ENCODE assay signal across 8 cellular contexts in genomic region chr4:2963185-2964076, GRCh38. TPM values are rescaled to one million over a fixed set of nuclear protein-coding genes. Genes with fewer than 3 reads are reported as not detected.
DNase-seq lines count a peak whose midpoint lies in the region; ATAC-seq, FAIRE-seq and TF ChIP-seq lines count a peak whose summit lies in the region.

TSS of gene GRK4 (plus strand) at chr4:2963571. CDS start at chr4:2964071, 500 bp downstream.
TSS of gene NOP14 (minus strand) at chr4:2963406. CDS start at chr4:2963319, 87 bp downstream.

- H2BK15ac ChIP-seq in mesendoderm (replicated peaks; ENCODE audit: low read depth) = no peak within 1 kb of the TSS

- peaks cover 27% of the 10 kb centered on the region for H3K79me2 ChIP-seq in mesendoderm (ENCODE audit: control insufficient read depth, insufficient read depth, low read length)

- H3K4me3 ChIP-seq in endocrine pancreas (ENCODE audit: control insufficient read depth, insufficient read depth, low read length) (peak within 1 kb of the TSS; percentile 80), mesendoderm (ENCODE audit: low read length) (peak within 1 kb of the TSS; percentile 93)

- H3K27me3 Mint-ChIP-seq in Calu3 (ENCODE audit: unreplicated experiment) = peaks cover 9% of the 10 kb centered on the region
- peaks cover 7% of the 10 kb centered on the region for H3K27me3 Mint-ChIP-seq in activated CD8-positive, alpha-beta memory T cell treated with anti-CD3 and anti-CD28 coated beads, Interleukin-2, amount 10 ng/mL, durations not matched to agents 7 days and 5 days

- peak within 1 kb of the TSS; percentile 97 for H3K56ac ChIP-seq in mesendoderm (ENCODE audit: low read length)

- DNase-seq in Calu3 = peak; percentile 92
- DNase-seq in HTR-8/SVneo (ENCODE audit: insufficient read length, low spot score) = peak; percentile 97
- peak; percentile 97 to 98 for DNase-seq in NOMO-1 (lab: John Stamatoyannopoulos, UW; ENCODE audit: unreplicated experiment in 2 of 2)
- peak; percentile 99 for DNase-seq in activated CD8-positive, alpha-beta memory T cell treated with anti-CD3 and anti-CD28 coated beads, Interleukin-2, amount 10 ng/mL, durations not matched to agents 7 days and 5 days
- DNase-seq in mesendoderm = peak; percentile 99
- DNase-seq in stimulated activated CD8-positive, alpha-beta memory T cell treated with anti-CD3 and anti-CD28 coated beads, Interleukin-12 subunit alpha, Interleukin-12 subunit beta, amount 100 ng/mL, for 4 hours (ENCODE audit: low read depth) = peak; percentile 96

- intact Hi-C loops in Calu3 (cut with micrococcal nuclease; ENCODE audit: unreplicated experiment) = no loop called here

- H3K4me1 Mint-ChIP-seq in Calu3 (ENCODE audit: low read depth, unreplicated experiment) = no peaks in the 10 kb centered on the region
- peaks cover 42% of the 10 kb centered on the region for H3K4me1 Mint-ChIP-seq in activated CD8-positive, alpha-beta memory T cell treated with anti-CD3 and anti-CD28 coated beads, Interleukin-2, amount 10 ng/mL, durations not matched to agents 7 days and 5 days

- no peak within 1 kb of the TSS for H3K18ac ChIP-seq in mesendoderm (ENCODE audit: low read length)

- CTCF ChIA-PET in Calu3 (lab: Charles Lee) = interaction anchor here (0.7 to 1.1 kb wide), 3 partner anchors 46 to 822 kb away, joined by 3 to 5 read pairs (median 3); partner anchors contain the start of gene TNIP2
- CTCF ChIA-PET in activated CD8-positive, alpha-beta memory T cell treated with anti-CD3 and anti-CD28 coated beads, Interleukin-2, amount 10 ng/mL, durations not matched to agents 7 days and 5 days (lab: Charles Lee) = interaction anchor here (0.5 to 4.6 kb wide), 17 partner anchors 9 to 207 kb away, joined by 3 to 37 read pairs (median 4); partner anchors contain the start of genes HTT, HTT-AS and TNIP2

- H3K79me1 ChIP-seq in mesendoderm (ENCODE audit: low read length) = peaks cover 11% of the 10 kb centered on the region

- no peak within 1 kb of the TSS for H2AK5ac ChIP-seq in mesendoderm (ENCODE audit: low read length)

- peaks cover 32% of the 10 kb centered on the region for H3K36me3 Mint-ChIP-seq in Calu3 (ENCODE audit: insufficient read depth, unreplicated experiment)
- peaks cover 14% of the 10 kb centered on the region for H3K36me3 Mint-ChIP-seq in activated CD8-positive, alpha-beta memory T cell treated with anti-CD3 and anti-CD28 coated beads, Interleukin-2, amount 10 ng/mL, durations not matched to agents 7 days and 5 days

- FAIRE-seq in HTR-8/SVneo (lab: Jason Lieb, UNC) = peak; percentile 96

- BruUV-seq in Calu3 (replicated peaks; lab: Mats Ljungman, UMichigan) = TSS peak; percentile 49

- H3K4ac ChIP-seq in mesendoderm (ENCODE audit: low read depth, low read length) = no peak within 1 kb of the TSS

- peak; percentile 91 for ATAC-seq in GM21381 (IDR thresholded peaks at IDR 0.05; ENCODE audit: unreplicated experiment)
- ATAC-seq in activated CD8-positive, alpha-beta memory T cell treated with anti-CD3 and anti-CD28 coated beads, Interleukin-2, amount 10 ng/mL, durations not matched to agents 7 days and 5 days = peak; percentile 87

- peak within 1 kb of the TSS; percentile 23 for H3K27ac ChIP-seq in mesendoderm (ENCODE audit: low read depth, low read length)

- peak within 1 kb of the TSS; percentile 55 for H2BK5ac ChIP-seq in mesendoderm (ENCODE audit: low read length)

- no peaks in the 10 kb centered on the region for H3K9me3 ChIP-seq in endocrine pancreas (ENCODE audit: control insufficient read depth, low read length)

- no peak within 1 kb of the TSS for H2BK120ac ChIP-seq in mesendoderm (ENCODE audit: low read depth, low read length)

- H3K4me3 Mint-ChIP-seq in Calu3 (ENCODE audit: low read depth, unreplicated experiment) = peak within 1 kb of the TSS; percentile 79
- H3K4me3 Mint-ChIP-seq in activated CD8-positive, alpha-beta memory T cell treated with anti-CD3 and anti-CD28 coated beads, Interleukin-2, amount 10 ng/mL, durations not matched to agents 7 days and 5 days = peak within 1 kb of the TSS; percentile 78

- TF ChIP-seq CTCF in Calu3 (IDR thresholded peaks at IDR 0.05; ENCODE audit: unreplicated experiment) = no peak

- H3K4me2 ChIP-seq in mesendoderm (ENCODE audit: low read length) = peak within 1 kb of the TSS; percentile 88

- H3K4me1 ChIP-seq in endocrine pancreas (ENCODE audit: control insufficient read depth, insufficient read depth, low read length) = no peaks in the 10 kb centered on the region
- no peaks in the 10 kb centered on the region for H3K4me1 ChIP-seq in mesendoderm (ENCODE audit: control insufficient read depth, low read depth, low read length)

- no CpG with 5 or more reads among the region's 118 CpGs for WGBS in mesendoderm (ENCODE audit: extremely low coverage, insufficient coverage, low lambda C conversion rate)

- H3K9me3 Mint-ChIP-seq in Calu3 (ENCODE audit: low read depth, unreplicated experiment) = no peaks in the 10 kb centered on the region
- H3K9me3 Mint-ChIP-seq in activated CD8-positive, alpha-beta memory T cell treated with anti-CD3 and anti-CD28 coated beads, Interleukin-2, amount 10 ng/mL, durations not matched to agents 7 days and 5 days (ENCODE audit: low read depth) = no peaks in the 10 kb centered on the region

- no peak within 1 kb of the TSS for H4K5ac ChIP-seq in mesendoderm (ENCODE audit: low read length)

- no peaks in the 10 kb centered on the region for H3K36me3 ChIP-seq in endocrine pancreas (ENCODE audit: control insufficient read depth, insufficient read depth, low read length)
- no peaks in the 10 kb centered on the region for H3K36me3 ChIP-seq in mesendoderm (ENCODE audit: control insufficient read depth, insufficient read depth, low read length)

- H3K27me3 ChIP-seq in endocrine pancreas (ENCODE audit: control insufficient read depth, insufficient read depth, low read length) (no peaks in the 10 kb centered on the region), mesendoderm (ENCODE audit: insufficient read depth, low read length, poor library complexity) (no peaks in the 10 kb centered on the region)

- H3K23ac ChIP-seq in mesendoderm (ENCODE audit: low read length) = peak within 1 kb of the TSS; percentile 89

- H3K9ac ChIP-seq in endocrine pancreas (ENCODE audit: control insufficient read depth, insufficient read depth, low read length) = peak within 1 kb of the TSS; percentile 89
- H3K9ac ChIP-seq in mesendoderm (ENCODE audit: low read length) = peak within 1 kb of the TSS; percentile 98

- peak within 1 kb of the TSS; percentile 23 for H3K27ac Mint-ChIP-seq in Calu3 (ENCODE audit: unreplicated experiment)
- peak within 1 kb of the TSS; percentile 77 for H3K27ac Mint-ChIP-seq in activated CD8-positive, alpha-beta memory T cell treated with anti-CD3 and anti-CD28 coated beads, Interleukin-2, amount 10 ng/mL, durations not matched to agents 7 days and 5 days

- no peak within 1 kb of the TSS for H4K8ac ChIP-seq in mesendoderm (ENCODE audit: low read depth, low read length)

RNA-seq across cellular contexts. Expression of gene GRK4, which starts in this region (rescaled TPM):
- 0.80 and 1.1 TPM in 2 replicates for total RNA-seq in Calu3 (2022)
- total RNA-seq in activated CD8-positive, alpha-beta memory T cell treated with anti-CD3 and anti-CD28 coated beads, Interleukin-2, amount 10 ng/mL, durations not matched to agents 7 days and 5 days = 1 to 10 TPM; 3.0 to 4.4 TPM
- 1.2 TPM for polyA plus RNA-seq in mesendoderm (2013, experiment 1 of 2)
- 1.2 TPM for polyA plus RNA-seq in mesendoderm (2013, experiment 2 of 2)

RNA-seq across cellular contexts. Expression of gene NOP14, which starts in this region (rescaled TPM):
- total RNA-seq in Calu3 (2022) = 29.1 and 29.4 TPM in 2 replicates
- 10 to 100 TPM; 47.9 to 81.0 TPM for total RNA-seq in activated CD8-positive, alpha-beta memory T cell treated with anti-CD3 and anti-CD28 coated beads, Interleukin-2, amount 10 ng/mL, durations not matched to agents 7 days and 5 days
- 61.2 TPM for polyA plus RNA-seq in mesendoderm (2013, experiment 1 of 2)
- polyA plus RNA-seq in mesendoderm (2013, experiment 2 of 2) = 60.6 TPM

Comparison
In these comparisons a context has a peak if more than half of its experiments do, and no peak if none do; other contexts are left out.
1. Peak in every context shown above with its lines: DNase-seq, ATAC-seq, H3K4me3 ChIP-seq and H3K27ac ChIP-seq.